ENCODE assay signal across 33 cellular contexts in genomic region chr3:20861454-20861853, GRCh38.
"Had no signal": no experiment of that assay in that cellular context is flagged by ENCODE, and none has a peak within 500 bp of the region (broad histone marks: within the 10 kb centered on the region; RNA-seq: fewer than 3 reads in every experiment).

No MANE protein-coding gene starts in this region.

- H3K27ac Mint-ChIP-seq: activated B cell treated with CpG ODN at 0.5 μM for 24 hours; activated CD8-positive, alpha-beta T cell treated with anti-CD3 and anti-CD28 coated beads for 36 hours; activated naive CD8-positive, alpha-beta T cell treated with anti-CD3 and anti-CD28 coated beads for 36 hours; activated T-cell treated with anti-CD3 and anti-CD28 coated beads, Interleukin-2, amount 50 U/mL, for 72 hours; activated T-helper 17 cell treated with anti-CD3 and anti-CD28 coated beads, Interleukin-2, amount 50 U/mL, for 72 hours had no signal

- H3K4me1 ChIP-seq: Peyer's patch had no signal

- H3K36me3 Mint-ChIP-seq: activated naive CD8-positive, alpha-beta T cell treated with anti-CD3 and anti-CD28 coated beads for 36 hours had no signal

- H3K4me3 ChIP-seq: Peyer's patch had no signal

- FAIRE-seq: bronchial epithelial cell had no signal

- H3K4me3 Mint-ChIP-seq: activated B cell treated with CpG ODN at 0.5 μM for 24 hours; activated CD8-positive, alpha-beta T cell treated with anti-CD3 and anti-CD28 coated beads for 36 hours; activated naive CD8-positive, alpha-beta T cell treated with anti-CD3 and anti-CD28 coated beads for 36 hours; activated T-cell treated with anti-CD3 and anti-CD28 coated beads, Interleukin-2, amount 50 U/mL, for 72 hours; activated T-helper 17 cell treated with anti-CD3 and anti-CD28 coated beads, Interleukin-2, amount 50 U/mL, for 72 hours had no signal

- H3K36me3 ChIP-seq: Peyer's patch had no signal

- DNase-seq: activated B cell treated with CpG ODN at 0.5 μM for 24 hours; activated CD4-positive, alpha-beta T cell treated with anti-CD3 and anti-CD28 coated beads for 48 hours; activated CD4-positive, alpha-beta T cell treated with anti-CD3 and anti-CD28 coated beads, Interleukin-2, amount 50 U/mL, for 4 hours; activated CD4-positive, CD25-positive, alpha-beta regulatory T cell treated with anti-CD3 and anti-CD28 coated beads, Interleukin-2, amount 50 U/mL, for 72 hours; activated CD8-positive, alpha-beta T cell treated with anti-CD3 and anti-CD28 coated beads for 36 hours; activated effector memory CD4-positive, alpha-beta T cell treated with anti-CD3 and anti-CD28 coated beads, Interleukin-2, amount 50 U/mL, for 16 hours; activated naive CD4-positive, alpha-beta T cell; activated naive CD4-positive, alpha-beta T cell treated with anti-CD3 and anti-CD28 coated beads, Interleukin-2, amount 50 U/mL, for 16 hours; activated naive CD8-positive, alpha-beta T cell treated with anti-CD3 and anti-CD28 coated beads for 36 hours; activated T-cell treated with anti-CD3 and anti-CD28 coated beads, Interleukin-2, amount 50 U/mL, for 1 hour; activated T-cell treated with anti-CD3 and anti-CD28 coated beads, Interleukin-2, amount 50 U/mL, for 72 hours; amniotic stem cell; aorta; caudate nucleus; cerebellar nuclear complex; Karpas-422; KBM-7; NCI-H1048; NCI-H1436 treated with DMSO at 0.1 percent for 48 hours; NCI-H1694 treated with DMSO at 0.1 percent for 48 hours; NCI-H2029; NCI-H345; NCI-H524 treated with DMSO at 0.1 percent for 48 hours; PC-3; Peyer's patch; RPMI8226; SW 1271; T-helper 1 cell; T-helper 2 cell; T-helper 9 cell had no signal

- H3K27me3 ChIP-seq: Peyer's patch had no signal

- H3K27ac ChIP-seq: Peyer's patch, VCaP had no signal

- H3K4me1 Mint-ChIP-seq: activated B cell treated with CpG ODN at 0.5 μM for 24 hours; activated naive CD8-positive, alpha-beta T cell treated with anti-CD3 and anti-CD28 coated beads for 36 hours; activated T-helper 17 cell treated with anti-CD3 and anti-CD28 coated beads, Interleukin-2, amount 50 U/mL, for 72 hours had no signal

- H3K27me3 Mint-ChIP-seq: activated B cell treated with CpG ODN at 0.5 μM for 24 hours; activated CD8-positive, alpha-beta T cell treated with anti-CD3 and anti-CD28 coated beads for 36 hours; activated naive CD8-positive, alpha-beta T cell treated with anti-CD3 and anti-CD28 coated beads for 36 hours; activated T-helper 17 cell treated with anti-CD3 and anti-CD28 coated beads, Interleukin-2, amount 50 U/mL, for 72 hours had no signal

- ATAC-seq: activated CD8-positive, alpha-beta T cell treated with anti-CD3 and anti-CD28 coated beads for 36 hours; activated T-cell treated with anti-CD3 and anti-CD28 coated beads, Interleukin-2, amount 50 U/mL, for 72 hours; activated T-helper 17 cell treated with anti-CD3 and anti-CD28 coated beads, Interleukin-2, amount 50 U/mL, for 72 hours; PC-3 had no signal
